Comparison of ENCODE assay signal across 8 cellular contexts in genomic region chr1:235504494-235505222, GRCh38.
DNase-seq lines count a peak whose midpoint lies in the region; TF ChIP-seq lines count a peak whose summit lies in the region.

No MANE protein-coding gene starts in this region.

- no peaks in the 10 kb centered on the region for H3K9me3 Mint-ChIP-seq in nephron
- no peaks in the 10 kb centered on the region for H3K9me3 Mint-ChIP-seq in stimulated activated naive CD8-positive, alpha-beta T cell treated with anti-CD3 and anti-CD28 coated beads, Interleukin-15, Interleukin-2, amounts not matched to agents 100 ng/mL and 50 ng/mL, for 24 hours

- H3K4me3 ChIP-seq in fibroblast of pulmonary artery (replicated peaks; ENCODE audit: low read depth, low read length), result peak overlapping the region; percentile 87

- DNase-seq in ELF-1 (ENCODE audit: low read depth, low spot score) (peak; percentile 99), GOT3 (lab: John Stamatoyannopoulos, UW) (peak; percentile 99), RPMI8226 (peak; percentile 100), fibroblast of pulmonary artery (ENCODE audit: low read depth) (peak; percentile 99)
- peak; percentile 98 for DNase-seq in activated T-helper 9 cell treated with anti-CD3 and anti-CD28 coated beads, Interleukin-2, amount 50 U/mL, for 16 hours (ENCODE audit: low read depth)

- H3K27me3 Mint-ChIP-seq in nephron (ENCODE audit: low read depth), result peaks cover 4% of the 10 kb centered on the region
- H3K27me3 Mint-ChIP-seq in stimulated activated naive CD8-positive, alpha-beta T cell treated with anti-CD3 and anti-CD28 coated beads, Interleukin-15, Interleukin-2, amounts not matched to agents 100 ng/mL and 50 ng/mL, for 24 hours, result peaks cover 3% of the 10 kb centered on the region

- TF ChIP-seq CTCF in LNCAP (IDR thresholded peaks at IDR 0.05), result peak; percentile 96
- peak; percentile 71 for TF ChIP-seq CTCF in fibroblast of pulmonary artery (IDR thresholded peaks at IDR 0.05; ENCODE audit: low read length, missing control alignments)
- peak; percentile 5 to 96 (median 90) for TF ChIP-seq CTCF in nephron (IDR thresholded peaks at IDR 0.05; ENCODE audit: unreplicated experiment in 3 of 3)

- H3K4me1 Mint-ChIP-seq in nephron, result peaks cover 14% of the 10 kb centered on the region
- peaks cover 41% of the 10 kb centered on the region for H3K4me1 Mint-ChIP-seq in stimulated activated naive CD8-positive, alpha-beta T cell treated with anti-CD3 and anti-CD28 coated beads, Interleukin-15, Interleukin-2, amounts not matched to agents 100 ng/mL and 50 ng/mL, for 24 hours (ENCODE audit: low read depth)

- H3K27ac Mint-ChIP-seq in nephron, result peak overlapping the region; percentile 97 to 98 (median 98)
- peak overlapping the region; percentile 96 for H3K27ac Mint-ChIP-seq in stimulated activated naive CD8-positive, alpha-beta T cell treated with anti-CD3 and anti-CD28 coated beads, Interleukin-15, Interleukin-2, amounts not matched to agents 100 ng/mL and 50 ng/mL, for 24 hours

- H3K4me3 Mint-ChIP-seq in nephron, result peak overlapping the region; percentile 93 to 97 (median 95)
- H3K4me3 Mint-ChIP-seq in stimulated activated naive CD8-positive, alpha-beta T cell treated with anti-CD3 and anti-CD28 coated beads, Interleukin-15, Interleukin-2, amounts not matched to agents 100 ng/mL and 50 ng/mL, for 24 hours, result peak overlapping the region; percentile 92

- no peaks in the 10 kb centered on the region for H3K36me3 Mint-ChIP-seq in nephron (ENCODE audit: low read depth)
- H3K36me3 Mint-ChIP-seq in stimulated activated naive CD8-positive, alpha-beta T cell treated with anti-CD3 and anti-CD28 coated beads, Interleukin-15, Interleukin-2, amounts not matched to agents 100 ng/mL and 50 ng/mL, for 24 hours (ENCODE audit: low read depth), result peaks cover 6% of the 10 kb centered on the region

Comparison
In these comparisons a context has a peak if more than half of its experiments do, and no peak if none do; other contexts are left out.
1. Peak in every context shown above with its lines: DNase-seq and H3K4me3 ChIP-seq.